8 cellular contexts compared by ENCODE assay signal in genomic region chr2:71548589-71549485, GRCh38.
DNase-seq lines count a peak whose midpoint lies in the region; ATAC-seq and TF ChIP-seq lines count a peak whose summit lies in the region.

No MANE protein-coding gene starts in this region.

- POLR2A ChIA-PET in AG04450 (lab: Yijun Ruan, JAX): no interaction called here

- no peak overlapping the region for H3K4me3 ChIP-seq in AG04450 (ENCODE audit: low read depth, low read length)

- peaks cover 7% of the 10 kb centered on the region; the same call in 1 of the 2 replicates for H3K9me3 ChIP-seq in AG04450 (ENCODE audit: control insufficient read depth, insufficient read depth, low read length)

- peak; percentile 67 for TF ChIP-seq CTCF in AG04450 (IDR thresholded peaks at IDR 0.05; ENCODE audit: low read depth, low read length)

- no peak for DNase-seq in AG04450 (ENCODE audit: low read depth, low spot score)
- DNase-seq in NCI-H345 treated with DMSO at 0.1 percent for 48 hours (lab: John Stamatoyannopoulos, UW; ENCODE audit: unreplicated experiment): peak; percentile 1
- peak; percentile 56 to 62 for DNase-seq in activated CD4-positive, alpha-beta T cell treated with anti-CD3 and anti-CD28 coated beads, Interleukin-2, amount 50 U/mL, for 4 hours
- DNase-seq in effector CD4-positive, alpha-beta T cell: peak; percentile 47
- peak; percentile 76 for DNase-seq in medulla oblongata (ENCODE audit: extremely low spot score)
- peak; percentile 28 to 35 for DNase-seq in stimulated activated CD8-positive, alpha-beta memory T cell treated with anti-CD3 and anti-CD28 coated beads, Interleukin-15, amount 100 ng/mL, for 48 hours (ENCODE audit: low read depth in 2 of 2)

- no peak overlapping the region for H3K27ac ChIP-seq in AG04450 (ENCODE audit: low read depth, low read length)

- H3K27me3 ChIP-seq in AG04450 (ENCODE audit: control insufficient read depth, insufficient read depth, low read length): peaks cover 24% of the 10 kb centered on the region

- ATAC-seq in GM18868 (IDR thresholded peaks at IDR 0.05; ENCODE audit: unreplicated experiment) (peak; percentile 71), HG03565 (IDR thresholded peaks at IDR 0.05; ENCODE audit: unreplicated experiment) (no peak)

- CTCF ChIA-PET in AG04450 (lab: Charles Lee): interaction anchor here (0.8 to 5.5 kb wide), 6 partner anchors 9 to 1197 kb away, joined by 3 to 25 read pairs (median 4); no protein-coding TSS in a partner anchor
